Comparison of ENCODE assay signal across 1 cellular context in genomic region chr2:142445542-142445941, GRCh38.
TF ChIP-seq lines count a peak whose summit lies in the region.

No MANE protein-coding gene starts in this region.

TF ChIP-seq in HepG2, 621 proteins besides CTCF, POLR2A, EP300 and RAD21 (continued from another document):
- TF ChIP-seq ZBTB4 (CRISPR knock-in tag; IDR thresholded peaks at IDR 0.05; ENCODE audit: borderline replicate concordance) (no peak), RXRB (CRISPR knock-in tag; IDR thresholded peaks at IDR 0.05; ENCODE audit: borderline replicate concordance) (no peak), ZKSCAN8 (CRISPR knock-in tag; IDR thresholded peaks at IDR 0.05; ENCODE audit: borderline replicate concordance) (no peak), ZNF20 (CRISPR knock-in tag; IDR thresholded peaks at IDR 0.05) (no peak), CBX1 (IDR thresholded peaks at IDR 0.05; ENCODE audit: low read depth) (no peak), MXD1 (CRISPR knock-in tag; IDR thresholded peaks at IDR 0.05) (no peak), HMG20B (CRISPR knock-in tag; conservative IDR thresholded peaks at IDR 0.05) (no peak)
- TF ChIP-seq, protein P1, sequence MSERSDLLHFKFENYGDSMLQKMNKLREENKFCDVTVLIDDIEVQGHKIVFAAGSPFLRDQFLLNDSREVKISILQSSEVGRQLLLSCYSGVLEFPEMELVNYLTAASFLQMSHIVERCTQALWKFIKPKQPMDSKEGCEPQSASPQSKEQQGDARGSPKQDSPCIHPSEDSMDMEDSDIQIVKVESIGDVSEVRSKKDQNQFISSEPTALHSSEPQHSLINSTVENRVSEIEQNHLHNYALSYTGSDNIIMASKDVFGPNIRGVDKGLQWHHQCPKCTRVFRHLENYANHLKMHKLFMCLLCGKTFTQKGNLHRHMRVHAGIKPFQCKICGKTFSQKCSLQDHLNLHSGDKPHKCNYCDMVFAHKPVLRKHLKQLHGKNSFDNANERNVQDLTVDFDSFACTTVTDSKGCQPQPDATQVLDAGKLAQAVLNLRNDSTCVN (CRISPR knock-in tag; IDR thresholded peaks at IDR 0.05; ENCODE audit: borderline replicate concordance) = no peak
- TF ChIP-seq, protein P2, sequence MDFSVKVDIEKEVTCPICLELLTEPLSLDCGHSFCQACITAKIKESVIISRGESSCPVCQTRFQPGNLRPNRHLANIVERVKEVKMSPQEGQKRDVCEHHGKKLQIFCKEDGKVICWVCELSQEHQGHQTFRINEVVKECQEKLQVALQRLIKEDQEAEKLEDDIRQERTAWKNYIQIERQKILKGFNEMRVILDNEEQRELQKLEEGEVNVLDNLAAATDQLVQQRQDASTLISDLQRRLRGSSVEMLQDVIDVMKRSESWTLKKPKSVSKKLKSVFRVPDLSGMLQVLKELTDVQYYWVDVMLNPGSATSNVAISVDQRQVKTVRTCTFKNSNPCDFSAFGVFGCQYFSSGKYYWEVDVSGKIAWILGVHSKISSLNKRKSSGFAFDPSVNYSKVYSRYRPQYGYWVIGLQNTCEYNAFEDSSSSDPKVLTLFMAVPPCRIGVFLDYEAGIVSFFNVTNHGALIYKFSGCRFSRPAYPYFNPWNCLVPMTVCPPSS (IDR thresholded peaks at IDR 0.05) = no peak
